ENCODE assay signal across 8 cellular contexts in the genomic region with DNA sequence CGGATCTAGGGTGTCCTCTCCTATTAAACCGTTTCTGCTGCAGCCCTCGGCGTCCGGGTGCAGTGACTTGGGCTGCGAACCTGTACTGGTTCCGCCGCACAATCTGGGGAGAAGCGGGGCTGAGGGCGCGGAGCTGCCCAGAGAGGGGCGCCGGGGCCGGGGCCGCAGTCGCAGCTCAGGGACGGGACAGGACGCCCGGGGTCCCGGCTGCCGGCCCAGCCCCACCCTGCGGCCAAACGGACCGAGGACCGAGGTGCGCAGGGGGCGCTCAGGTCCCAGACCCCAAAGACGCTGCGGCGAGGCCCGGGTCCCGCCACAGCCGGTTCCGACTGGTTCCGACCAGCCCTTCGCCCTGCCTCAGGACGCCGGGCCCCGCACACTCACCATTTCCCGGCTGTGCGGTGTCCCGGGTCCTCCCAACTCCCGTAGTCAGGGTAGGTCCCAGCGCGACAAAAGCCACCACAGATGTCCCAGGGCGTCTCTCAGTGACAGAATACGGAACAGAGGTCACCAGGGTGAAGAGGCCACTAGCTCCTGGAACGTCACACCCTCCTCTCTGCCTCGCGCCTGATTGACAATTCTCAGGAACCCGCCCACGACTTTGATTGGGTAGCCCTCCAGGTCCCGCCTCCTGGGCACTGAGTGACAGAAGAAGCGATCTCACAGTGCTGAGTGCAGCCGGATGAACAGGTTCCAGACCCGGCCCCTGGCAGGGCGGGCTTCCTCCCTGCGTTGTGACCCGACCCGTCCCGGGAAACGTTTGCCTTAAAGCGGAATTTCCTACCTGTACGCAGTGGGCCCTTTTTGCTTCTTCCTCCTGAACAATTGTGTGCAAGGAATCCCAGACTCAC. TPM values are rescaled to one million over a fixed set of nuclear protein-coding genes. Genes with fewer than 3 reads are reported as not detected.
DNase-seq lines count a peak whose midpoint lies in the region; ATAC-seq and TF ChIP-seq lines count a peak whose summit lies in the region.

A gene (minus strand): TSS at position 576 of the 851 bp plus-strand sequence. CDS start 189 bp downstream, at position 387.

- H3K27ac ChIP-seq in BLaER1 (peak within 1 kb of the TSS; percentile 86), duodenal mucosa (ENCODE audit: low read depth, low read length) (peak within 1 kb of the TSS; percentile 97)

- H3K9ac ChIP-seq in BLaER1 (peak within 1 kb of the TSS; percentile 90), duodenal mucosa (ENCODE audit: low read depth in 1 of 2, low read length in 2 of 2) (peak within 1 kb of the TSS; percentile 88 to 92)

- peak; percentile 86 for ATAC-seq in HG03460 (IDR thresholded peaks at IDR 0.05; ENCODE audit: unreplicated experiment)

- DNase-seq in GM19240 (ENCODE audit: insufficient read length, low spot score), result peak; percentile 88
- peak; percentile 96 for DNase-seq in NCI-H774 (lab: John Stamatoyannopoulos, UW)
- DNase-seq in activated CD4-positive, alpha-beta memory T cell treated with anti-CD3 and anti-CD28 coated beads for 36 hours, result peak; percentile 99
- DNase-seq in lower leg skin (ENCODE audit: low spot score in 2 of 2), result peak; percentile 99 to 100
- DNase-seq in stimulated activated CD4-positive, alpha-beta T cell treated with anti-CD3 and anti-CD28 coated beads, Interleukin-4, amount 100 ng/mL, for 48 hours (ENCODE audit: low read depth in 2 of 2), result peak; percentile 90 to 95

- intact Hi-C loops in activated CD4-positive, alpha-beta memory T cell treated with anti-CD3 and anti-CD28 coated beads for 36 hours (cut with micrococcal nuclease), result loop anchor here (1.0 to 10.0 kb wide), 5 partner anchors 37 to 307 kb away; a partner anchor contains a TSS
- intact Hi-C loops in lower leg skin (cut with DNase I; ENCODE audit: low total_unique reads), result no loop called here

- H4K20me1 ChIP-seq in BLaER1, result peaks cover 12% of the 10 kb centered on the region; the same call in 1 of the 2 replicates

- TF ChIP-seq CTCF in lower leg skin (IDR thresholded peaks at IDR 0.05), result no peak

- H3K36me3 ChIP-seq in BLaER1 (peaks cover 23% of the 10 kb centered on the region), duodenal mucosa (ENCODE audit: control insufficient read depth in 1 of 2, insufficient read depth in 2 of 2, low read length in 2 of 2) (peaks cover 0 to 6% of the 10 kb centered on the region in 2 donors)

- H3K27me3 Mint-ChIP-seq in activated CD4-positive, alpha-beta memory T cell treated with anti-CD3 and anti-CD28 coated beads for 36 hours, result no peaks in the 10 kb centered on the region

- H3K4me1 Mint-ChIP-seq in activated CD4-positive, alpha-beta memory T cell treated with anti-CD3 and anti-CD28 coated beads for 36 hours (ENCODE audit: low read depth), result peaks cover 27% of the 10 kb centered on the region

- peak within 1 kb of the TSS; percentile 96 for H3K4me2 ChIP-seq in BLaER1

- no peaks in the 10 kb centered on the region for H3K9me3 Mint-ChIP-seq in activated CD4-positive, alpha-beta memory T cell treated with anti-CD3 and anti-CD28 coated beads for 36 hours

- H3K4me1 ChIP-seq in BLaER1, result peaks cover 9% of the 10 kb centered on the region
- peaks cover 10 to 15% of the 10 kb centered on the region in 2 donors for H3K4me1 ChIP-seq in duodenal mucosa (ENCODE audit: control insufficient read depth in 1 of 2, insufficient read depth in 2 of 2, low read length in 2 of 2)

- TF ChIP-seq POLR2A in lower leg skin (IDR thresholded peaks at IDR 0.05), result no peak

- H3K9me3 ChIP-seq in BLaER1 (peaks cover 7% of the 10 kb centered on the region; the same call in 1 of the 2 replicates), duodenal mucosa (ENCODE audit: control insufficient read depth in 1 of 2, low read length in 2 of 2) (no peaks in the 10 kb centered on the region)

- H3K4me3 Mint-ChIP-seq in activated CD4-positive, alpha-beta memory T cell treated with anti-CD3 and anti-CD28 coated beads for 36 hours, result peak within 1 kb of the TSS; percentile 98

- H3K36me3 Mint-ChIP-seq in activated CD4-positive, alpha-beta memory T cell treated with anti-CD3 and anti-CD28 coated beads for 36 hours, result peaks cover 15% of the 10 kb centered on the region

- 0 to 1% methylated on average over 32 to 35 of the region's 64 CpGs for WGBS in lower leg skin, 2 donors

- POLR2A ChIA-PET in activated CD4-positive, alpha-beta memory T cell treated with anti-CD3 and anti-CD28 coated beads for 36 hours (lab: Charles Lee), result interaction anchor here (0.6 to 1.4 kb wide), 3 partner anchors 39 to 256 kb away, joined by 3 to 12 read pairs (median 3); a partner anchor contains a TSS

- CTCF ChIA-PET in activated CD4-positive, alpha-beta memory T cell treated with anti-CD3 and anti-CD28 coated beads for 36 hours (lab: Charles Lee), result interaction anchor here (0.6 to 1.0 kb wide), 3 partner anchors 69 to 817 kb away, joined by 3 read pairs; no protein-coding TSS in a partner anchor

- H3K27me3 ChIP-seq in BLaER1 (no peaks in the 10 kb centered on the region), duodenal mucosa (ENCODE audit: control insufficient read depth in 1 of 2, insufficient read depth in 2 of 2, low read length in 2 of 2) (no peaks in the 10 kb centered on the region)

- H3K27ac Mint-ChIP-seq in activated CD4-positive, alpha-beta memory T cell treated with anti-CD3 and anti-CD28 coated beads for 36 hours, result peak within 1 kb of the TSS; percentile 98

- H3K4me3 ChIP-seq in BLaER1, result peak within 1 kb of the TSS; percentile 98
- H3K4me3 ChIP-seq in duodenal mucosa (ENCODE audit: low read depth in 1 of 2, low read length in 2 of 2), result peak within 1 kb of the TSS; percentile 93 to 94
- peak within 1 kb of the TSS; percentile 92 for H3K4me3 ChIP-seq in lower leg skin (ENCODE audit: low read depth, poor library complexity, severe bottlenecking)

RNA-seq across cellular contexts. Expression of the gene that starts here (rescaled TPM):
- 1 to 10 TPM; 7.5 to 8.9 TPM for total RNA-seq in activated CD4-positive, alpha-beta memory T cell treated with anti-CD3 and anti-CD28 coated beads for 36 hours
- 10 to 100 TPM in 3 of 4 donors, 1 to 10 TPM in 1; 8.8 to 15.6 (median 13.0) TPM for total RNA-seq in lower leg skin

Comparison
In these comparisons a context has a peak if more than half of its experiments do, and no peak if none do; other contexts are left out.
1. Peak in every context shown above with its lines: DNase-seq, ATAC-seq, H3K4me3 ChIP-seq and H3K27ac ChIP-seq.